6 cellular contexts compared by ENCODE assay signal in genomic region chr16:31118223-31119155, GRCh38.
DNase-seq lines count a peak whose midpoint lies in the region; TF ChIP-seq lines count a peak whose summit lies in the region.

No MANE protein-coding gene starts in this region.

- H3K9me3 ChIP-seq in adipocyte (ENCODE audit: control insufficient read depth, low read length), result no peaks in the 10 kb centered on the region
- H3K9me3 ChIP-seq in mucosa of rectum (ENCODE audit: control insufficient read depth in 2 of 2, low read length in 2 of 2), result no peaks in the 10 kb centered on the region

- DNase-seq in GM12864 (ENCODE audit: low read depth) (no peak), adipocyte (ENCODE audit: low read depth) (peak; percentile 83), KBM-7 (no peak), globus pallidus (ENCODE audit: low spot score) (no peak), D341Med (ENCODE audit: low spot score) (no peak)

- peak overlapping the region; percentile 96 to 97 for H3K27ac ChIP-seq in mucosa of rectum (ENCODE audit: low read depth in 2 of 2, low read length in 2 of 2)

- H3K27me3 ChIP-seq in adipocyte (replicated peaks; ENCODE audit: control insufficient read depth, insufficient read depth, low read length) (no peaks in the 10 kb centered on the region), mucosa of rectum (ENCODE audit: control insufficient read depth in 2 of 2, insufficient read depth in 2 of 2, low read length in 2 of 2) (no peaks in the 10 kb centered on the region)

- H3K9ac ChIP-seq in adipocyte (ENCODE audit: low read length) (peak overlapping the region; percentile 96), mucosa of rectum (ENCODE audit: low read depth in 1 of 2, low read length in 2 of 2) (peak overlapping the region; percentile 86 to 99)

- peaks cover 35% of the 10 kb centered on the region for H3K36me3 ChIP-seq in adipocyte (ENCODE audit: control insufficient read depth, insufficient read depth, low read length, severe bottlenecking)
- H3K36me3 ChIP-seq in mucosa of rectum (ENCODE audit: control insufficient read depth in 2 of 2, insufficient read depth in 2 of 2, low read length in 2 of 2), result peaks cover 21 to 23% of the 10 kb centered on the region in 2 donors

- in situ Hi-C loops in KBM-7 (cut with MboI; ENCODE audit: low pct_unique_long_range_greater_than_20kb, low sequenced_read_pairs), result no loop called here

- H3K4me1 ChIP-seq in adipocyte (ENCODE audit: control insufficient read depth, insufficient read depth, low read length), result peaks cover 12% of the 10 kb centered on the region
- H3K4me1 ChIP-seq in mucosa of rectum (ENCODE audit: control insufficient read depth in 2 of 2, insufficient read depth in 2 of 2, low read length in 2 of 2), result peaks cover 14 to 24% of the 10 kb centered on the region in 2 donors

- no peak for TF ChIP-seq CTCF in GM12864 (IDR thresholded peaks at IDR 0.05; ENCODE audit: low read depth, low read length, missing control alignments)

- H3K4me3 ChIP-seq in GM12864 (ENCODE audit: low read depth, low read length) (peak overlapping the region; percentile 72), adipocyte (ENCODE audit: low read length) (peak overlapping the region; percentile 91), mucosa of rectum (ENCODE audit: low read length in 2 of 2) (peak overlapping the region; percentile 71 to 94)
